31 cellular contexts compared by ENCODE assay signal in genomic region chr2:134588556-134588955, GRCh38.
"Had no signal": no experiment of that assay in that cellular context is flagged by ENCODE, and none has a peak within 500 bp of the region (broad histone marks: within the 10 kb centered on the region; RNA-seq: fewer than 3 reads in every experiment).

No MANE protein-coding gene starts in this region.

- H3K27ac ChIP-seq: neural progenitor cell, ovary, parathyroid adenoma, psoas muscle, skin epidermis, spleen, suprapubic skin, testis, tibial artery, transverse colon, upper lobe of right lung, uterus had no signal

- H3K4me3 ChIP-seq: neural progenitor cell, ovary, psoas muscle, skin epidermis, smooth muscle cell, spleen, suprapubic skin, testis, tibial artery, transverse colon, upper lobe of right lung, uterus had no signal

- H3K27me3 Mint-ChIP-seq: progenitor cell of endocrine pancreas; stimulated activated memory B cell treated with anti-CD40 and anti-IgM and Interleukin-4, amounts not matched to agents 10 μg/mL and 1 μg/mL and 100 μg/mL, for 72 hours; stimulated activated naive CD8-positive, alpha-beta T cell treated with anti-CD3 and anti-CD28 coated beads, Interleukin-15, amount 100 ng/mL, for 72 hours; type B pancreatic cell had no signal

- H3K36me3 Mint-ChIP-seq: neural progenitor cell, type B pancreatic cell had no signal

- H3K9me3 ChIP-seq: testis had no signal

- DNase-seq: natural killer cell; occipital lobe; ovary; posterior cingulate gyrus; psoas muscle; right cardiac atrium; spleen; stimulated activated CD4-positive, alpha-beta T cell treated with anti-CD3 and anti-CD28 coated beads, Interleukin-12 subunit alpha, Interleukin-12 subunit beta, amount 100 ng/mL, for 4 hours; stimulated activated CD4-positive, alpha-beta T cell treated with anti-CD3 and anti-CD28 coated beads, Interleukin-1b, Interleukin-23, amount 100 ng/mL, for 48 hours; stimulated activated CD4-positive, alpha-beta T cell treated with anti-CD3 and anti-CD28 coated beads, Interleukin-4, amount 100 ng/mL, for 1 hour; stimulated activated CD4-positive, alpha-beta T cell treated with anti-CD3 and anti-CD28 coated beads, Interleukin-4, amount 100 ng/mL, for 4 hours; stimulated activated CD8-positive, alpha-beta memory T cell treated with anti-CD3 and anti-CD28 coated beads, Interleukin-4, amount 100 ng/mL, for 48 hours; stimulated activated naive CD4-positive, alpha-beta T cell; stimulated activated naive CD8-positive, alpha-beta T cell treated with anti-CD3 and anti-CD28 coated beads, Interleukin-15, amount 100 ng/mL, for 72 hours; stimulated activated naive CD8-positive, alpha-beta T cell treated with anti-CD3 and anti-CD28 coated beads, Interleukin-15, Interleukin-2, amounts not matched to agents 100 U/mL and 50 U/mL, for 24 hours; substantia nigra; testis; tibial artery; transverse colon; upper lobe of right lung; uterus had no signal

- H3K9ac ChIP-seq: neural progenitor cell, parathyroid adenoma had no signal

- H3K27me3 ChIP-seq: neural progenitor cell, ovary, spleen, suprapubic skin, testis, tibial artery, transverse colon, upper lobe of right lung, uterus had no signal

- H3K4me1 ChIP-seq: neural progenitor cell, parathyroid adenoma, psoas muscle, suprapubic skin, tibial artery, transverse colon, uterus had no signal

- H3K4me3 Mint-ChIP-seq: natural killer cell; nephron; neural progenitor cell; stimulated activated memory B cell treated with anti-CD40 and anti-IgM and Interleukin-4, amounts not matched to agents 10 μg/mL and 1 μg/mL and 100 μg/mL, for 72 hours; stimulated activated naive CD8-positive, alpha-beta T cell treated with anti-CD3 and anti-CD28 coated beads, Interleukin-15, amount 100 ng/mL, for 72 hours; type B pancreatic cell had no signal

- H3K27ac Mint-ChIP-seq: nephron; neural progenitor cell; progenitor cell of endocrine pancreas; stimulated activated memory B cell treated with anti-CD40 and anti-IgM and Interleukin-4, amounts not matched to agents 10 μg/mL and 1 μg/mL and 100 μg/mL, for 72 hours; stimulated activated naive CD8-positive, alpha-beta T cell treated with anti-CD3 and anti-CD28 coated beads, Interleukin-15, amount 100 ng/mL, for 72 hours; type B pancreatic cell had no signal

- H3K36me3 ChIP-seq: neural progenitor cell, ovary, spleen, suprapubic skin, tibial artery, transverse colon, upper lobe of right lung, uterus had no signal

- H3K4me2 ChIP-seq: neural progenitor cell, smooth muscle cell had no signal

- H3K4me1 Mint-ChIP-seq: nephron; stimulated activated naive CD8-positive, alpha-beta T cell treated with anti-CD3 and anti-CD28 coated beads, Interleukin-15, amount 100 ng/mL, for 72 hours had no signal

- H3K79me2 ChIP-seq: parathyroid adenoma had no signal

- ATAC-seq: natural killer cell; psoas muscle; right cardiac atrium; sciatic nerve; stimulated activated memory B cell treated with anti-CD40 and anti-IgM and Interleukin-4, amounts not matched to agents 10 μg/mL and 1 μg/mL and 100 μg/mL, for 72 hours; stimulated activated naive CD8-positive, alpha-beta T cell treated with anti-CD3 and anti-CD28 coated beads, Interleukin-15, amount 100 ng/mL, for 72 hours; stimulated activated naive CD8-positive, alpha-beta T cell treated with anti-CD3 and anti-CD28 coated beads, Interleukin-15, Interleukin-2, amounts not matched to agents 100 U/mL and 50 U/mL, for 24 hours; upper lobe of right lung had no signal

- H2AFZ ChIP-seq: neural progenitor cell, parathyroid adenoma had no signal
